ENCODE assay signal across 30 cellular contexts in genomic region chr12:110174373-110174996, GRCh38. TPM values are rescaled to one million over a fixed set of nuclear protein-coding genes. Genes with fewer than 3 reads are reported as not detected.
DNase-seq lines count a peak whose midpoint lies in the region; ATAC-seq and TF ChIP-seq lines count a peak whose summit lies in the region.
"Had no signal": no experiment of that assay in that cellular context is flagged by ENCODE, and none has a peak within 500 bp of the region (broad histone marks: within the 10 kb centered on the region; RNA-seq: fewer than 3 reads in every experiment).

No MANE protein-coding gene starts in this region.

- no peaks in the 10 kb centered on the region for H3K4me1 Mint-ChIP-seq in activated T-cell treated with anti-CD3 and anti-CD28 coated beads, Interleukin-2, amount 50 U/mL, for 72 hours (ENCODE audit: low read depth)
- H3K4me1 Mint-ChIP-seq: activated CD4-positive, alpha-beta memory T cell treated with anti-CD3 and anti-CD28 coated beads, Interleukin-2, amount 10 ng/mL, durations not matched to agents 7 days and 5 days; B cell had no signal

- no peaks in the 10 kb centered on the region for H3K9me2 ChIP-seq in neural cell (ENCODE audit: insufficient read depth, low read length)

- ATAC-seq in GM21515 (IDR thresholded peaks at IDR 0.05; ENCODE audit: unreplicated experiment) = no peak
- no peak for ATAC-seq in activated T-cell treated with anti-CD3 and anti-CD28 coated beads, Interleukin-2, amount 50 U/mL, for 72 hours (replicated peaks in 1 of 2)
- no peak for ATAC-seq in activated naive CD4-positive, alpha-beta T cell treated with anti-CD3 and anti-CD28 coated beads, Interleukin-2, amount 50 U/mL, for 72 hours
- ATAC-seq: CD8-positive, alpha-beta T cell; foreskin keratinocyte; lower lobe of right lung; natural killer cell treated with Interleukin-12 subunit alpha and Interleukin-12 subunit beta and Interleukin-15 and Interleukin-18, amount 100 ng/mL, for 72 hours had no signal

- H3K27ac Mint-ChIP-seq in activated T-cell treated with anti-CD3 and anti-CD28 coated beads, Interleukin-2, amount 50 U/mL, for 72 hours = no peak overlapping the region
- H3K27ac Mint-ChIP-seq in activated naive CD4-positive, alpha-beta T cell treated with anti-CD3 and anti-CD28 coated beads, Interleukin-2, amount 50 U/mL, for 72 hours = no peak overlapping the region
- H3K27ac Mint-ChIP-seq: activated CD4-positive, alpha-beta memory T cell treated with anti-CD3 and anti-CD28 coated beads, Interleukin-2, amount 10 ng/mL, durations not matched to agents 7 days and 5 days; activated naive CD4-positive, alpha-beta T cell treated with anti-CD3 and anti-CD28 coated beads for 36 hours; activated T-helper 1 cell treated with anti-CD3 and anti-CD28 coated beads, Interleukin-12 subunit alpha, Interleukin-12 subunit beta, Interleukin-2, Interleukin-4 antibody, amounts not matched to agents 30 ng/mL and 10 ng/mL and 1 ng/mL, durations not matched to agents 14 hours and 24 hours and 36 hours; B cell; CD8-positive, alpha-beta T cell; natural killer cell treated with Interleukin-12 subunit alpha and Interleukin-12 subunit beta and Interleukin-15 and Interleukin-18, amount 100 ng/mL, for 72 hours had no signal

- POLR2A ChIA-PET in A673 (lab: Charles Lee; ENCODE audit: low non-redundant PET) (interaction anchor here (0.6 kb wide), 1 partner anchor 404 kb away, joined by 3 read pairs; no protein-coding TSS in a partner anchor), HEK293 (lab: Yijun Ruan, JAX) (interaction anchor here (0.6 to 0.7 kb wide), 2 partner anchors 8 to 50 kb away, joined by 3 to 6 read pairs; no protein-coding TSS in a partner anchor)

- H3K27me3 ChIP-seq in A673 (replicated peaks; ENCODE audit: insufficient read depth, low read depth, low read length, poor library complexity) = no peaks in the 10 kb centered on the region
- H3K27me3 ChIP-seq in neural cell (ENCODE audit: insufficient read depth, low read depth, low read length) = no peaks in the 10 kb centered on the region
- H3K27me3 ChIP-seq: adrenal gland, esophagus squamous epithelium, foreskin keratinocyte, ovary, right atrium auricular region, stomach had no signal

- no peak overlapping the region for H3K9ac ChIP-seq in neural cell (ENCODE audit: low read length)

- BruUV-seq in A673 (replicated peaks; lab: Mats Ljungman, UMichigan) = no TSS peak

- no peaks in the 10 kb centered on the region for H4K20me1 ChIP-seq in neural cell (ENCODE audit: insufficient read depth)

- no peaks in the 10 kb centered on the region for H3K27me3 Mint-ChIP-seq in activated T-cell treated with anti-CD3 and anti-CD28 coated beads, Interleukin-2, amount 50 U/mL, for 72 hours (ENCODE audit: low read depth)
- H3K27me3 Mint-ChIP-seq: activated CD4-positive, alpha-beta memory T cell treated with anti-CD3 and anti-CD28 coated beads, Interleukin-2, amount 10 ng/mL, durations not matched to agents 7 days and 5 days; B cell; natural killer cell treated with Interleukin-12 subunit alpha and Interleukin-12 subunit beta and Interleukin-15 and Interleukin-18, amount 100 ng/mL, for 72 hours had no signal

- H3K4me1 ChIP-seq in A673 (ENCODE audit: insufficient read depth, low read length, poor library complexity, severe bottlenecking) (peaks cover 40% of the 10 kb centered on the region), HEK293 (ENCODE audit: control insufficient read depth, insufficient read depth, low read length) (0 out of 2 replicates have a peak, but pooled peaks cover 8% of the 10 kb centered on the region)
- H3K4me1 ChIP-seq: foreskin keratinocyte, lower lobe of right lung, stomach had no signal

- no peaks in the 10 kb centered on the region for H3F3A ChIP-seq in neural cell (ENCODE audit: insufficient read depth, low read length, poor library complexity, severe bottlenecking)

- H3K9me3 ChIP-seq in A673 (ENCODE audit: low read depth, low read length, poor library complexity, severe bottlenecking) (no peaks in the 10 kb centered on the region), HEK293 (ENCODE audit: control insufficient read depth, insufficient read depth, low read depth, low read length) (no peaks in the 10 kb centered on the region), neural cell (ENCODE audit: low read length) (no peaks in the 10 kb centered on the region)
- H3K9me3 ChIP-seq: adrenal gland, esophagus squamous epithelium, lower lobe of right lung, ovary, right atrium auricular region, stomach had no signal

- TF ChIP-seq EP300 in neural cell (conservative IDR thresholded peaks at IDR 0.05; ENCODE audit: poor library complexity, severe bottlenecking) = no peak

- H3K4me3 Mint-ChIP-seq in activated T-cell treated with anti-CD3 and anti-CD28 coated beads, Interleukin-2, amount 50 U/mL, for 72 hours = no peak overlapping the region
- H3K4me3 Mint-ChIP-seq: activated CD4-positive, alpha-beta memory T cell treated with anti-CD3 and anti-CD28 coated beads, Interleukin-2, amount 10 ng/mL, durations not matched to agents 7 days and 5 days; activated naive CD4-positive, alpha-beta T cell treated with anti-CD3 and anti-CD28 coated beads for 36 hours; activated T-helper 1 cell treated with anti-CD3 and anti-CD28 coated beads, Interleukin-12 subunit alpha, Interleukin-12 subunit beta, Interleukin-2, Interleukin-4 antibody, amounts not matched to agents 30 ng/mL and 10 ng/mL and 1 ng/mL, durations not matched to agents 14 hours and 24 hours and 36 hours; B cell; CD8-positive, alpha-beta T cell; natural killer cell treated with Interleukin-12 subunit alpha and Interleukin-12 subunit beta and Interleukin-15 and Interleukin-18, amount 100 ng/mL, for 72 hours had no signal

- H3K4me3 ChIP-seq in A673 (ENCODE audit: low read depth, low read length, poor library complexity, severe bottlenecking) = no peak overlapping the region
- H3K4me3 ChIP-seq in HEK293 (ENCODE audit: low read depth, low read length) = no peak overlapping the region
- no peak overlapping the region for H3K4me3 ChIP-seq in neural cell (ENCODE audit: low read length)
- H3K4me3 ChIP-seq: adrenal gland, esophagus squamous epithelium, lower lobe of right lung, ovary, PC-9, right atrium auricular region, stomach had no signal

- no peak for TF ChIP-seq CTCF in A673 (conservative IDR thresholded peaks at IDR 0.05; ENCODE audit: low read depth, low read length)
- TF ChIP-seq CTCF in HEK293 (tag by site-specific recombination; IDR thresholded peaks at IDR 0.05) = no peak
- no peak for TF ChIP-seq CTCF in neural cell (IDR thresholded peaks at IDR 0.05; ENCODE audit: poor library complexity, severe bottlenecking)

- DNase-seq in A673 (ENCODE audit: low spot score) = peak; percentile 24
- peak; percentile 76 for DNase-seq in NCI-H69 (lab: John Stamatoyannopoulos, UW)
- DNase-seq in activated T-cell treated with anti-CD3 and anti-CD28 coated beads, Interleukin-2, amount 50 U/mL, for 72 hours = no peak
- DNase-seq in NCI-H524 treated with DMSO at 0.1 percent for 48 hours (lab: John Stamatoyannopoulos, UW) = no peak
- no peak for DNase-seq in activated naive CD4-positive, alpha-beta T cell treated with anti-CD3 and anti-CD28 coated beads, Interleukin-2, amount 50 U/mL, for 72 hours (ENCODE audit: low spot score in 2 of 2)
- DNase-seq: ACHN; activated CD4-positive, alpha-beta memory T cell treated with anti-CD3 and anti-CD28 coated beads, Interleukin-2, amount 10 ng/mL, durations not matched to agents 7 days and 5 days; activated CD8-positive, alpha-beta memory T cell treated with anti-CD3 and anti-CD28 coated beads, Interleukin-2, amount 50 U/mL, for 4 hours; activated naive CD4-positive, alpha-beta T cell treated with anti-CD3 and anti-CD28 coated beads for 36 hours; adrenal gland; CD8-positive, alpha-beta T cell; DMS153; esophagus squamous epithelium; foreskin keratinocyte; KBM-7; kidney glomerular epithelial cell; lower lobe of right lung; NCI-H1092; NCI-H2029; ovary; PC-9; stimulated activated CD4-positive, alpha-beta T cell treated with anti-CD3 and anti-CD28 coated beads, Interleukin-1b, Interleukin-23, amount 100 ng/mL, for 48 hours; stomach had no signal

- H3K79me2 ChIP-seq in neural cell (replicated peaks; ENCODE audit: insufficient read depth, low read length) = no peaks in the 10 kb centered on the region

- H3K36me3 ChIP-seq in A673 (ENCODE audit: insufficient read depth, low read length, poor library complexity, severe bottlenecking) (no peaks in the 10 kb centered on the region), HEK293 (ENCODE audit: control insufficient read depth in 2 of 2, insufficient read depth in 1 of 2, low read length in 2 of 2) (peaks cover 0 to 11% of the 10 kb centered on the region in 2 experiments; a peak in 1 of 3 replicates), neural cell (ENCODE audit: insufficient read depth, low read length) (no peaks in the 10 kb centered on the region)
- H3K36me3 ChIP-seq: adrenal gland, esophagus squamous epithelium, lower lobe of right lung, ovary, right atrium auricular region had no signal

- H3K36me3 Mint-ChIP-seq in activated T-cell treated with anti-CD3 and anti-CD28 coated beads, Interleukin-2, amount 50 U/mL, for 72 hours (ENCODE audit: insufficient read depth in 2 of 2) = peaks cover 0 to 1% of the 10 kb centered on the region in 2 donors
- no peaks in the 10 kb centered on the region for H3K36me3 Mint-ChIP-seq in activated naive CD4-positive, alpha-beta T cell treated with anti-CD3 and anti-CD28 coated beads, Interleukin-2, amount 50 U/mL, for 72 hours
- H3K36me3 Mint-ChIP-seq: CD8-positive, alpha-beta T cell; natural killer cell treated with Interleukin-12 subunit alpha and Interleukin-12 subunit beta and Interleukin-15 and Interleukin-18, amount 100 ng/mL, for 72 hours had no signal

- TF ChIP-seq RAD21 in neural cell (conservative IDR thresholded peaks at IDR 0.05) = no peak

- no peaks in the 10 kb centered on the region for H3K9me3 Mint-ChIP-seq in activated T-cell treated with anti-CD3 and anti-CD28 coated beads, Interleukin-2, amount 50 U/mL, for 72 hours
- no peaks in the 10 kb centered on the region for H3K9me3 Mint-ChIP-seq in activated naive CD4-positive, alpha-beta T cell treated with anti-CD3 and anti-CD28 coated beads, Interleukin-2, amount 50 U/mL, for 72 hours
- H3K9me3 Mint-ChIP-seq: activated CD4-positive, alpha-beta memory T cell treated with anti-CD3 and anti-CD28 coated beads, Interleukin-2, amount 10 ng/mL, durations not matched to agents 7 days and 5 days; activated naive CD4-positive, alpha-beta T cell treated with anti-CD3 and anti-CD28 coated beads for 36 hours; activated T-helper 1 cell treated with anti-CD3 and anti-CD28 coated beads, Interleukin-12 subunit alpha, Interleukin-12 subunit beta, Interleukin-2, Interleukin-4 antibody, amounts not matched to agents 30 ng/mL and 10 ng/mL and 1 ng/mL, durations not matched to agents 14 hours and 24 hours and 36 hours; CD8-positive, alpha-beta T cell; natural killer cell treated with Interleukin-12 subunit alpha and Interleukin-12 subunit beta and Interleukin-15 and Interleukin-18, amount 100 ng/mL, for 72 hours had no signal

- intact Hi-C loops in A673 (cut with micrococcal nuclease; ENCODE audit: unreplicated experiment) = no loop called here

- CTCF ChIA-PET in A673 (lab: Charles Lee) (interaction anchor here (0.6 to 0.7 kb wide), 2 partner anchors 257 to 297 kb away, joined by 4 to 5 read pairs; no protein-coding TSS in a partner anchor), HEK293 (lab: Yijun Ruan, JAX) (interaction anchor here (0.7 kb wide), 2 partner anchors 672 to 1147 kb away, joined by 3 to 4 read pairs; no protein-coding TSS in a partner anchor)

- H3K27ac ChIP-seq in A673 (ENCODE audit: low read depth, low read length, poor library complexity, severe bottlenecking) = peak overlapping the region; percentile 16
- H3K27ac ChIP-seq in HEK293 (ENCODE audit: extremely low read depth, low read depth, low read length) = no peak overlapping the region
- H3K27ac ChIP-seq in neural cell (ENCODE audit: low read length) = peak overlapping the region; percentile 20
- H3K27ac ChIP-seq: adrenal gland, esophagus squamous epithelium, foreskin keratinocyte, lower lobe of right lung, ovary, PC-9, stomach had no signal

- H2AFZ ChIP-seq in neural cell (ENCODE audit: low read depth, low read length) = no peak overlapping the region
- H2AFZ ChIP-seq: PC-9 had no signal

- H3K4me2 ChIP-seq in neural cell (ENCODE audit: low read length) = no peak overlapping the region
- H3K4me2 ChIP-seq: PC-9 had no signal

RNA-seq across cellular contexts. Expression of gene IFT81, which starts 50.3 kb away (rescaled TPM):
- 32.9 and 37.3 TPM in 2 replicates for total RNA-seq in A673 (2021)
- 108 and 120 TPM in 2 replicates for polyA plus RNA-seq in neural cell
- polyA minus RNA-seq in neural cell = 112 and 124 TPM in 2 replicates
- 1 to 10 TPM; 1.3 to 1.4 TPM for total RNA-seq in activated T-cell treated with anti-CD3 and anti-CD28 coated beads, Interleukin-2, amount 50 U/mL, for 72 hours
- total RNA-seq in activated naive CD4-positive, alpha-beta T cell treated with anti-CD3 and anti-CD28 coated beads, Interleukin-2, amount 50 U/mL, for 72 hours = 1 to 10 TPM; 1.0 to 3.9 TPM

Comparison
In these comparisons a context has a peak if more than half of its experiments do, and no peak if none do; other contexts are left out.
1. DNase-seq: peak in A673 (single experiment) and NCI-H69 (single experiment); none in activated T-cell treated with anti-CD3 and anti-CD28 coated beads, Interleukin-2, amount 50 U/mL, for 72 hours (0 of 2), NCI-H524 treated with DMSO at 0.1 percent for 48 hours (single experiment) and activated naive CD4-positive, alpha-beta T cell treated with anti-CD3 and anti-CD28 coated beads, Interleukin-2, amount 50 U/mL, for 72 hours (0 of 2).